8 cellular contexts compared by ENCODE assay signal in the genomic region with DNA sequence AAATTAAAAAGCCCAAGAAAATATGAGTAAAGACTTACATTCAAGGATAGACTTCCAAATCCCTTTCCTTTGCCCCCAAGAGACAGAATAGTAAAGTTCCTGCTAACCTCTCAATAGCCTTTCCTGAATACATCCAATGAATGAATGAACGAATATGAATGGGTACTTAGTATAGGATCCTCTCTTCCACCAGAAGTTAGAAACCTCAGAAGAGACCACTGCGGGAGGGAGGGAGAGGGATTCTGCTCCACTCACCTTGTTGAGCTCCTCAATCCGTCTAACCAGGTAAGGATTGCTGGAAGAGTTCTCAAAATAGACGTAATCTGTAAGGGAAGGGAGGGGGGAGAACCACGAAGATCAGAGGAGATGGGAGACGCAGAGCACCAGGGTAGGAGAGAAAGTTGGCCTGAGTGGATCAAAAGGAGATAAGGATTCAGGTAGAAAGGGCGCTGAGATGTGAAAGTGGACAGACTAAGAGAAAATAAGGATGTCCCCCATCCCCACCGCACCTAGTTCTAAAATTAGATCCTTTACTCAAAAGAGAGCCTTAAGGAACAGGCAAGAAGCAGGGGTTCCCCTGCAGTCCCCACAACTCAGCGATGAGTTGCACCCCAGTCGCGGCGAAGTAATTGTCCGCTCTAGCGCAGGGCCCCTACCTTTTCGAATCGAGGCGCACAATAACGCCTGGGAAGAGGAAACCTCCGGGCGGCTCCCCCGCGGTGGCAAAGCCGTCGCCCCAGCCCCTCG. TPM values are rescaled to one million over a fixed set of nuclear protein-coding genes. Genes with fewer than 3 reads are reported as not detected.
DNase-seq lines count a peak whose midpoint lies in the region; ATAC-seq and TF ChIP-seq lines count a peak whose summit lies in the region.

No MANE protein-coding gene starts in this region.

- in situ Hi-C loops in astrocyte of the spinal cord (cut with HindIII; ENCODE audit: low sequenced_read_pairs) (no loop called here), G401 (cut with HindIII; ENCODE audit: low sequenced_read_pairs) (no loop called here)

- DNase-seq in A673 (ENCODE audit: low spot score), result no peak
- DNase-seq in astrocyte of the spinal cord (ENCODE audit: low read depth, low spot score), result no peak
- DNase-seq in memory B cell (ENCODE audit: low spot score in 2 of 2), result no peak
- DNase-seq in vagina (ENCODE audit: extremely low spot score in 2 of 2), result no peak
- DNase-seq in NCI-H128 (lab: John Stamatoyannopoulos, UW; ENCODE audit: unreplicated experiment), result no peak
- DNase-seq in G401 (ENCODE audit: low spot score), result no peak
- no peak for DNase-seq in stimulated activated CD4-positive, alpha-beta T cell treated with anti-CD3 and anti-CD28 coated beads, Interleukin-2, amount 100 ng/mL, for 24 hours

- H3K4me3 Mint-ChIP-seq in memory B cell, result peak overlapping the region; percentile 94

- CTCF ChIA-PET in A673 (lab: Charles Lee), result no interaction called here

- H3K27ac ChIP-seq in A673 (ENCODE audit: low read depth, low read length, poor library complexity, severe bottlenecking) (peak overlapping the region; percentile 97), vagina (peak overlapping the region; percentile 97)

- H3K4me1 ChIP-seq in A673 (ENCODE audit: insufficient read depth, low read length, poor library complexity, severe bottlenecking), result peaks cover 21% of the 10 kb centered on the region
- H3K4me1 ChIP-seq in vagina, result peaks cover 37% of the 10 kb centered on the region

- H3K4me1 Mint-ChIP-seq in memory B cell, result peaks cover 39% of the 10 kb centered on the region

- intact Hi-C loops in A673 (cut with micrococcal nuclease; ENCODE audit: unreplicated experiment), result no loop called here
- intact Hi-C loops in vagina (cut with DNase I), result no loop called here

- H3K36me3 Mint-ChIP-seq in memory B cell, result peaks cover 39% of the 10 kb centered on the region

- no TSS peak for BruUV-seq in A673 (replicated peaks; lab: Mats Ljungman, UMichigan)

- H3K4me3 ChIP-seq in A673 (ENCODE audit: low read depth, low read length, poor library complexity, severe bottlenecking) (peak overlapping the region; percentile 95), astrocyte of the spinal cord (ENCODE audit: low read depth, low read length) (peak overlapping the region; percentile 95), vagina (peak overlapping the region; percentile 73 to 94)

- POLR2A ChIA-PET in A673 (lab: Charles Lee; ENCODE audit: low non-redundant PET), result no interaction called here

- peak overlapping the region; percentile 80 for H3K27ac Mint-ChIP-seq in memory B cell

- H3K27me3 Mint-ChIP-seq in memory B cell, result no peaks in the 10 kb centered on the region

- ATAC-seq in HG03342 (IDR thresholded peaks at IDR 0.05; ENCODE audit: unreplicated experiment) (peak; percentile 0), memory B cell (ENCODE audit: low read depth) (no peak)

- H3K36me3 ChIP-seq in A673 (ENCODE audit: insufficient read depth, low read length, poor library complexity, severe bottlenecking) (peaks cover 41% of the 10 kb centered on the region), vagina (peaks cover 0 to 30% of the 10 kb centered on the region in 2 donors)

- H3K9me3 ChIP-seq in A673 (ENCODE audit: low read depth, low read length, poor library complexity, severe bottlenecking) (no peaks in the 10 kb centered on the region), vagina (no peaks in the 10 kb centered on the region)

- no peaks in the 10 kb centered on the region for H3K27me3 ChIP-seq in A673 (replicated peaks; ENCODE audit: insufficient read depth, low read depth, low read length, poor library complexity)
- H3K27me3 ChIP-seq in vagina, result no peaks in the 10 kb centered on the region

- TF ChIP-seq POLR2A in vagina (IDR thresholded peaks at IDR 0.05), result no peak

- no peaks in the 10 kb centered on the region for H3K9me3 Mint-ChIP-seq in memory B cell

- TF ChIP-seq CTCF in A673 (conservative IDR thresholded peaks at IDR 0.05; ENCODE audit: low read depth, low read length) (no peak), astrocyte of the spinal cord (IDR thresholded peaks at IDR 0.05; ENCODE audit: low read depth, low read length) (no peak), vagina (IDR thresholded peaks at IDR 0.05) (no peak)

RNA-seq across cellular contexts. Expression of gene MTA2, which starts 1.1 kb away (rescaled TPM):
- total RNA-seq in A673 (2021) (241 and 243 TPM in 2 replicates), vagina (96.3 TPM)
- 190 and 224 TPM in 2 replicates for total RNA-seq in G401 (2014; rRNA removed; shearing (Covaris generic))

RNA-seq across cellular contexts. Expression of gene TUT1, which starts 9.2 kb away (rescaled TPM):
- total RNA-seq in A673 (2021) (27.3 and 27.6 TPM in 2 replicates), vagina (12.0 TPM)
- 16.5 and 17.6 TPM in 2 replicates for total RNA-seq in G401 (2014; rRNA removed; shearing (Covaris generic))

RNA-seq across cellular contexts. Expression of gene EML3, which starts 12.0 kb away (rescaled TPM):
- total RNA-seq in A673 (2021) (21.3 and 30.4 TPM in 2 replicates), vagina (69.0 TPM)
- total RNA-seq in G401 (2014; rRNA removed; shearing (Covaris generic)), result 33.2 and 55.7 TPM in 2 replicates

RNA-seq across cellular contexts. Expression of gene ROM1, which starts 12.5 kb away (rescaled TPM):
- total RNA-seq in A673 (2021) (1.1 and 1.3 TPM in 2 replicates), vagina (6.1 TPM)
- total RNA-seq in G401 (2014; rRNA removed; shearing (Covaris generic)), result 14.2 and 14.9 TPM in 2 replicates

RNA-seq across cellular contexts. Expression of gene B3GAT3, which starts 21.2 kb away (rescaled TPM):
- 64.7 and 68.2 TPM in 2 replicates for total RNA-seq in A673 (2021)
- total RNA-seq in vagina, result 41.7 TPM
- 58.5 and 67.4 TPM in 2 replicates for total RNA-seq in G401 (2014; rRNA removed; shearing (Covaris generic))
